Comparison of ENCODE assay signal across 1 cellular context in the genomic region with DNA sequence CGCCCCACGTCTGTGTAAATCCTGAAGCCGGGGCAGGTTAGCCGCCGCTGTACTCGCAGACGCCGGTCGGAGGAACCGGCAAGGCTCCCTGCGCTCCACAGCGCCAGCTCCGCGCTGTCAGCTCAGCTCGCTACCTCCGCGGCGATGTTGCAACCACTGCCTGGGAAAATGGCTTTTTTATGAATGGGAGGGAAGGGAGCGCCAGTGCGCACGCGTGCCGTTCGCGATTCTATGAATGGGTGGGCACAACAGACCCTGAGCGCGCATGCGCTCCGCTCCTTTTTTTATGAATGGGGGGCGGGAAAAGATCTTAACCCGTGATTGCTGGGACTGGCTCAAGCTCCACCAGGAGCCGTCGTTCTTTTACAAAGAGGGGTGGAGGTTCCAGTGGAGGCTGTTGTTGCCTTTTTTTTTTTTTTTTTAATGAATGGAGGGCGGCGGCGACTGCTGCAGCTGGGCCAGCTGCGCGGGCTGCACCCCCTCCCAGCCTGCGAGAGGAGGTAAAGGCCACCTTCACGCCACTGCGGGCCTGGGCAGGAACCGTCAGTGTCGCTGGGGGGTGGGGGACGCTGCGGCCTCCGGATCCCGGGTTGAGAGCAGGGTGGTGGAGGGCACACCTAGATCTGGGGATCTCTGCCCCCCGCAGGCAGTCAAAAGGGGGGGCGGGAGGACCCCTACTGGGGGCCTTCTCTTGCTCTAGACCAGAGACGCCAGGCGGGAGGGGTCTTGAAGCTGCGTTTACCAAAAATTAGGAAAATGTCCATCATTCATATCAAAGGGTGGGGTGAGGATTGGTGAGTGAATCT.
TF ChIP-seq lines count a peak whose summit lies in the region.

A gene with protein sequence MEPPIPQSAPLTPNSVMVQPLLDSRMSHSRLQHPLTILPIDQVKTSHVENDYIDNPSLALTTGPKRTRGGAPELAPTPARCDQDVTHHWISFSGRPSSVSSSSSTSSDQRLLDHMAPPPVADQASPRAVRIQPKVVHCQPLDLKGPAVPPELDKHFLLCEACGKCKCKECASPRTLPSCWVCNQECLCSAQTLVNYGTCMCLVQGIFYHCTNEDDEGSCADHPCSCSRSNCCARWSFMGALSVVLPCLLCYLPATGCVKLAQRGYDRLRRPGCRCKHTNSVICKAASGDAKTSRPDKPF (minus strand): TSS at position 151 of the 806 bp plus-strand sequence. CDS start 9,913 bp downstream, outside the sequence.

TF ChIP-seq in K562, 482 proteins besides CTCF, POLR2A, EP300 and RAD21 (continued from another document and continues in another):
- TF ChIP-seq REST (CRISPR knock-in tag; IDR thresholded peaks at IDR 0.05; ENCODE audit: low read depth) (no peak), CEBPG (CRISPR knock-in tag; IDR thresholded peaks at IDR 0.05) (peak; percentile 98), CEBPG (tag; conservative IDR thresholded peaks at IDR 0.05 in 1 of 2, IDR thresholded peaks at IDR 0.05 in 1 of 2) (peak; percentile 97 to 99), MEIS2 (IDR thresholded peaks at IDR 0.05; ENCODE audit: partially characterized antibody) (peak; percentile 95), HMGN3 (IDR thresholded peaks at IDR 0.05; ENCODE audit: borderline replicate concordance, extremely low read depth, insufficient read length, low read depth, low read length) (peak; percentile 29), HDAC3 (IDR thresholded peaks at IDR 0.05; ENCODE audit: borderline replicate concordance, partially characterized antibody) (no peak), GTF2A2 (tag; IDR thresholded peaks at IDR 0.05) (no peak), FOXM1 (IDR thresholded peaks at IDR 0.05; ENCODE audit: low read depth) (no peak), FOXM1 (CRISPR knock-in tag; IDR thresholded peaks at IDR 0.05; ENCODE audit: low read depth) (no peak), EZH2 (IDR thresholded peaks at IDR 0.05; ENCODE audit: borderline replicate concordance, low read depth, low read length) (no peak), MAZ (CRISPR knock-in tag; conservative IDR thresholded peaks at IDR 0.05 in 1 of 2, IDR thresholded peaks at IDR 0.05 in 1 of 2) (peak; percentile 9 to 59; a peak in 2 of 4 replicates), RUNX1 (IDR thresholded peaks at IDR 0.05; ENCODE audit: low read depth) (no peak), ARID1B (IDR thresholded peaks at IDR 0.05) (no peak), TAL1 (IDR thresholded peaks at IDR 0.05) (no peak), BCL6 (CRISPR knock-in tag; IDR thresholded peaks at IDR 0.05) (no peak), ATF4 (CRISPR knock-in tag; IDR thresholded peaks at IDR 0.05) (peak; percentile 74), ZNF668 (CRISPR knock-in tag; IDR thresholded peaks at IDR 0.05) (no peak), NUFIP1 (IDR thresholded peaks at IDR 0.05; ENCODE audit: partially characterized antibody) (no peak), USF1 (CRISPR knock-in tag; IDR thresholded peaks at IDR 0.05) (no peak), SPI1 (IDR thresholded peaks at IDR 0.05; ENCODE audit: borderline replicate concordance, low read depth, low read length) (no peak), EWSR1 (IDR thresholded peaks at IDR 0.05; ENCODE audit: borderline replicate concordance, low read depth, partially characterized antibody) (no peak), POU5F1 (IDR thresholded peaks at IDR 0.05; ENCODE audit: borderline replicate concordance, low read depth, low read length, partially characterized antibody) (no peak), FUS (optimal IDR thresholded peaks at IDR 0.05; ENCODE audit: low read depth, low read length) (no peak), ZNF655 (CRISPR knock-in tag; IDR thresholded peaks at IDR 0.05) (no peak), XRCC5 (IDR thresholded peaks at IDR 0.05; ENCODE audit: low read depth, low read length) (peak; percentile 42; the same call in 1 of the 2 replicates), DPF2 (IDR thresholded peaks at IDR 0.05) (0 out of 2 replicates have a peak, but pooled peaks have one; percentile 39), ZNF740 (CRISPR knock-in tag; IDR thresholded peaks at IDR 0.05) (peak; percentile 33; the same call in 1 of the 2 replicates), ZNF740 (tag; IDR thresholded peaks at IDR 0.05) (peak in 1 of 2 experiments; percentile 82; a peak in 2 of 4 replicates), SREBF2 (CRISPR knock-in tag; IDR thresholded peaks at IDR 0.05) (no peak)
- TF ChIP-seq, protein P1, sequence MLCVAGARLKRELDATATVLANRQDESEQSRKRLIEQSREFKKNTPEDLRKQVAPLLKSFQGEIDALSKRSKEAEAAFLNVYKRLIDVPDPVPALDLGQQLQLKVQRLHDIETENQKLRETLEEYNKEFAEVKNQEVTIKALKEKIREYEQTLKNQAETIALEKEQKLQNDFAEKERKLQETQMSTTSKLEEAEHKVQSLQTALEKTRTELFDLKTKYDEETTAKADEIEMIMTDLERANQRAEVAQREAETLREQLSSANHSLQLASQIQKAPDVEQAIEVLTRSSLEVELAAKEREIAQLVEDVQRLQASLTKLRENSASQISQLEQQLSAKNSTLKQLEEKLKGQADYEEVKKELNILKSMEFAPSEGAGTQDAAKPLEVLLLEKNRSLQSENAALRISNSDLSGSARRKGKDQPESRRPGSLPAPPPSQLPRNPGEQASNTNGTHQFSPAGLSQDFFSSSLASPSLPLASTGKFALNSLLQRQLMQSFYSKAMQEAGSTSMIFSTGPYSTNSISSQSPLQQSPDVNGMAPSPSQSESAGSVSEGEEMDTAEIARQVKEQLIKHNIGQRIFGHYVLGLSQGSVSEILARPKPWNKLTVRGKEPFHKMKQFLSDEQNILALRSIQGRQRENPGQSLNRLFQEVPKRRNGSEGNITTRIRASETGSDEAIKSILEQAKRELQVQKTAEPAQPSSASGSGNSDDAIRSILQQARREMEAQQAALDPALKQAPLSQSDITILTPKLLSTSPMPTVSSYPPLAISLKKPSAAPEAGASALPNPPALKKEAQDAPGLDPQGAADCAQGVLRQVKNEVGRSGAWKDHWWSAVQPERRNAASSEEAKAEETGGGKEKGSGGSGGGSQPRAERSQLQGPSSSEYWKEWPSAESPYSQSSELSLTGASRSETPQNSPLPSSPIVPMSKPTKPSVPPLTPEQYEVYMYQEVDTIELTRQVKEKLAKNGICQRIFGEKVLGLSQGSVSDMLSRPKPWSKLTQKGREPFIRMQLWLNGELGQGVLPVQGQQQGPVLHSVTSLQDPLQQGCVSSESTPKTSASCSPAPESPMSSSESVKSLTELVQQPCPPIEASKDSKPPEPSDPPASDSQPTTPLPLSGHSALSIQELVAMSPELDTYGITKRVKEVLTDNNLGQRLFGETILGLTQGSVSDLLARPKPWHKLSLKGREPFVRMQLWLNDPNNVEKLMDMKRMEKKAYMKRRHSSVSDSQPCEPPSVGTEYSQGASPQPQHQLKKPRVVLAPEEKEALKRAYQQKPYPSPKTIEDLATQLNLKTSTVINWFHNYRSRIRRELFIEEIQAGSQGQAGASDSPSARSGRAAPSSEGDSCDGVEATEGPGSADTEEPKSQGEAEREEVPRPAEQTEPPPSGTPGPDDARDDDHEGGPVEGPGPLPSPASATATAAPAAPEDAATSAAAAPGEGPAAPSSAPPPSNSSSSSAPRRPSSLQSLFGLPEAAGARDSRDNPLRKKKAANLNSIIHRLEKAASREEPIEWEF (CRISPR knock-in tag; IDR thresholded peaks at IDR 0.05) = no peak
- TF ChIP-seq, protein P2, sequence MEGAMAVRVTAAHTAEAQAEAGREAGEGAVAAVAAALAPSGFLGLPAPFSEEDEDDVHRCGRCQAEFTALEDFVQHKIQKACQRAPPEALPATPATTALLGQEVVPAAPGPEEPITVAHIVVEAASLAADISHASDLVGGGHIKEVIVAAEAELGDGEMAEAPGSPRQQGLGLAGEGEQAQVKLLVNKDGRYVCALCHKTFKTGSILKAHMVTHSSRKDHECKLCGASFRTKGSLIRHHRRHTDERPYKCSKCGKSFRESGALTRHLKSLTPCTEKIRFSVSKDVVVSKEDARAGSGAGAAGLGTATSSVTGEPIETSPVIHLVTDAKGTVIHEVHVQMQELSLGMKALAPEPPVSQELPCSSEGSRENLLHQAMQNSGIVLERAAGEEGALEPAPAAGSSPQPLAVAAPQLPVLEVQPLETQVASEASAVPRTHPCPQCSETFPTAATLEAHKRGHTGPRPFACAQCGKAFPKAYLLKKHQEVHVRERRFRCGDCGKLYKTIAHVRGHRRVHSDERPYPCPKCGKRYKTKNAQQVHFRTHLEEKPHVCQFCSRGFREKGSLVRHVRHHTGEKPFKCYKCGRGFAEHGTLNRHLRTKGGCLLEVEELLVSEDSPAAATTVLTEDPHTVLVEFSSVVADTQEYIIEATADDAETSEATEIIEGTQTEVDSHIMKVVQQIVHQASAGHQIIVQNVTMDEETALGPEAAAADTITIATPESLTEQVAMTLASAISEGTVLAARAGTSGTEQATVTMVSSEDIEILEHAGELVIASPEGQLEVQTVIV (CRISPR knock-in tag; IDR thresholded peaks at IDR 0.05; ENCODE audit: borderline replicate concordance) = no peak
- TF ChIP-seq, protein P3, sequence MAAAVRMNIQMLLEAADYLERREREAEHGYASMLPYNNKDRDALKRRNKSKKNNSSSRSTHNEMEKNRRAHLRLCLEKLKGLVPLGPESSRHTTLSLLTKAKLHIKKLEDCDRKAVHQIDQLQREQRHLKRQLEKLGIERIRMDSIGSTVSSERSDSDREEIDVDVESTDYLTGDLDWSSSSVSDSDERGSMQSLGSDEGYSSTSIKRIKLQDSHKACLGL (CRISPR knock-in tag; IDR thresholded peaks at IDR 0.05; ENCODE audit: borderline replicate concordance, poor library complexity, severe bottlenecking) = no peak
- TF ChIP-seq, protein P4, sequence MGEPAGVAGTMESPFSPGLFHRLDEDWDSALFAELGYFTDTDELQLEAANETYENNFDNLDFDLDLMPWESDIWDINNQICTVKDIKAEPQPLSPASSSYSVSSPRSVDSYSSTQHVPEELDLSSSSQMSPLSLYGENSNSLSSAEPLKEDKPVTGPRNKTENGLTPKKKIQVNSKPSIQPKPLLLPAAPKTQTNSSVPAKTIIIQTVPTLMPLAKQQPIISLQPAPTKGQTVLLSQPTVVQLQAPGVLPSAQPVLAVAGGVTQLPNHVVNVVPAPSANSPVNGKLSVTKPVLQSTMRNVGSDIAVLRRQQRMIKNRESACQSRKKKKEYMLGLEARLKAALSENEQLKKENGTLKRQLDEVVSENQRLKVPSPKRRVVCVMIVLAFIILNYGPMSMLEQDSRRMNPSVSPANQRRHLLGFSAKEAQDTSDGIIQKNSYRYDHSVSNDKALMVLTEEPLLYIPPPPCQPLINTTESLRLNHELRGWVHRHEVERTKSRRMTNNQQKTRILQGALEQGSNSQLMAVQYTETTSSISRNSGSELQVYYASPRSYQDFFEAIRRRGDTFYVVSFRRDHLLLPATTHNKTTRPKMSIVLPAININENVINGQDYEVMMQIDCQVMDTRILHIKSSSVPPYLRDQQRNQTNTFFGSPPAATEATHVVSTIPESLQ (CRISPR knock-in tag; IDR thresholded peaks at IDR 0.05) = no peak
- TF ChIP-seq, protein P5, sequence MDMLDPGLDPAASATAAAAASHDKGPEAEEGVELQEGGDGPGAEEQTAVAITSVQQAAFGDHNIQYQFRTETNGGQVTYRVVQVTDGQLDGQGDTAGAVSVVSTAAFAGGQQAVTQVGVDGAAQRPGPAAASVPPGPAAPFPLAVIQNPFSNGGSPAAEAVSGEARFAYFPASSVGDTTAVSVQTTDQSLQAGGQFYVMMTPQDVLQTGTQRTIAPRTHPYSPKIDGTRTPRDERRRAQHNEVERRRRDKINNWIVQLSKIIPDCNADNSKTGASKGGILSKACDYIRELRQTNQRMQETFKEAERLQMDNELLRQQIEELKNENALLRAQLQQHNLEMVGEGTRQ (CRISPR knock-in tag; IDR thresholded peaks at IDR 0.05) = no peak
